Comparison of ENCODE assay signal across 15 cellular contexts in genomic region chr10:81414038-81414437, GRCh38.
A peak's percentile ranks its signal among the peaks of the same experiment; 100 is the strongest.
DNase-seq lines count a peak whose midpoint lies in the region; ATAC-seq, FAIRE-seq and TF ChIP-seq lines count a peak whose summit lies in the region.
"Had no signal": no experiment of that assay in that cellular context is flagged by ENCODE, and none has a peak within 500 bp of the region (broad histone marks: within the 10 kb centered on the region; RNA-seq: fewer than 3 reads in every experiment).

No MANE protein-coding gene starts in this region.

- ATAC-seq in HG03025 (IDR thresholded peaks at IDR 0.05; ENCODE audit: low FRiP score, unreplicated experiment) = no peak
- no peak for ATAC-seq in PC-3
- ATAC-seq: activated naive CD8-positive, alpha-beta T cell treated with anti-CD3 and anti-CD28 coated beads, Interleukin-2, amount 50 U/mL, for 24 hours; left cardiac atrium had no signal

- no peak overlapping the region for H2BK15ac ChIP-seq in mesenchymal stem cell (ENCODE audit: low read depth, poor library complexity, severe bottlenecking)

- H2BK5ac ChIP-seq in mesenchymal stem cell (ENCODE audit: low read depth, low read length, poor library complexity, severe bottlenecking) = no peak overlapping the region

- 50% methylated on average over 1 of the region's 1 CpG for WGBS in mesenchymal stem cell

- H3K9me3 ChIP-seq in MM.1S (replicated peaks; ENCODE audit: insufficient read depth, low read length) = no peaks in the 10 kb centered on the region
- H3K9me3 ChIP-seq in mesenchymal stem cell (ENCODE audit: control insufficient read depth, low read length) = peaks cover 17% of the 10 kb centered on the region
- H3K9me3 ChIP-seq in PC-3 (ENCODE audit: low read length) = no peaks in the 10 kb centered on the region
- H3K9me3 ChIP-seq: BLaER1 treated with 17β-estradiol and CSF1 and Interleukin-3, amounts not matched to agents 10 nM and 100 nM had no signal

- no peak overlapping the region for H2AFZ ChIP-seq in MM.1S (ENCODE audit: low read length)
- H2AFZ ChIP-seq in mesenchymal stem cell (ENCODE audit: low read depth, low read length) = no peak overlapping the region
- H2AFZ ChIP-seq in PC-3 (ENCODE audit: low read length) = no peak overlapping the region

- no peak overlapping the region for H2BK120ac ChIP-seq in mesenchymal stem cell (ENCODE audit: low read depth, low read length)

- no peaks in the 10 kb centered on the region for H3K79me1 ChIP-seq in mesenchymal stem cell (replicated peaks; ENCODE audit: low read length, poor library complexity, severe bottlenecking)

- H4K20me1 ChIP-seq in MM.1S (ENCODE audit: insufficient read depth, low read length) (no peaks in the 10 kb centered on the region), PC-3 (ENCODE audit: low read length) (no peaks in the 10 kb centered on the region)
- H4K20me1 ChIP-seq: BLaER1 treated with 17β-estradiol and CSF1 and Interleukin-3, amounts not matched to agents 10 nM and 100 nM had no signal

- no peak overlapping the region for H3K4me2 ChIP-seq in MM.1S (ENCODE audit: low read depth, low read length)
- no peak overlapping the region for H3K4me2 ChIP-seq in mesenchymal stem cell (ENCODE audit: low read length, poor library complexity, severe bottlenecking)
- H3K4me2 ChIP-seq in PC-3 (ENCODE audit: low read length) = no peak overlapping the region
- H3K4me2 ChIP-seq: BLaER1 treated with 17β-estradiol and CSF1 and Interleukin-3, amounts not matched to agents 10 nM and 100 nM had no signal

- H4K8ac ChIP-seq in mesenchymal stem cell (ENCODE audit: low read length) = no peak overlapping the region

- H3K79me2 ChIP-seq in MM.1S (ENCODE audit: low read length) (no peaks in the 10 kb centered on the region), PC-3 (ENCODE audit: low read length) (no peaks in the 10 kb centered on the region)

- no peak overlapping the region for H3K18ac ChIP-seq in mesenchymal stem cell (ENCODE audit: low read depth in 1 of 2, low read length in 2 of 2)

- no peak overlapping the region for H3K9ac ChIP-seq in MM.1S (ENCODE audit: low read length)
- H3K9ac ChIP-seq in mesenchymal stem cell (ENCODE audit: low read length) = no peak overlapping the region
- no peak overlapping the region for H3K9ac ChIP-seq in PC-3 (ENCODE audit: low read length)
- H3K9ac ChIP-seq: BLaER1 treated with 17β-estradiol and CSF1 and Interleukin-3, amounts not matched to agents 10 nM and 100 nM had no signal

- no peak overlapping the region for H4K91ac ChIP-seq in mesenchymal stem cell (ENCODE audit: low read length)

- TF ChIP-seq CTCF in D721Med (IDR thresholded peaks at IDR 0.05; ENCODE audit: insufficient read depth, missing control alignments) (peak; percentile 53), MM.1S (IDR thresholded peaks at IDR 0.05; ENCODE audit: low read length) (peak; percentile 33), PC-3 (conservative IDR thresholded peaks at IDR 0.05; ENCODE audit: low read depth, low read length) (no peak)

- no peak overlapping the region for H3K4ac ChIP-seq in mesenchymal stem cell (ENCODE audit: low read depth in 1 of 2, low read length in 2 of 2)

- CTCF ChIA-PET in PC-3 (lab: Charles Lee) = no interaction called here

- H3F3A ChIP-seq in MM.1S (ENCODE audit: insufficient read depth, low read length) (no peaks in the 10 kb centered on the region), PC-3 (ENCODE audit: low read length, unreplicated experiment) (no peaks in the 10 kb centered on the region)

- no peaks in the 10 kb centered on the region for H3K9me2 ChIP-seq in MM.1S (replicated peaks; ENCODE audit: insufficient read depth, low read length)
- no peaks in the 10 kb centered on the region for H3K9me2 ChIP-seq in PC-3 (replicated peaks; ENCODE audit: low read length)

- H2BK12ac ChIP-seq in mesenchymal stem cell (ENCODE audit: low read length in 2 of 2) = no peak overlapping the region

- H3K27ac ChIP-seq in MM.1S (ENCODE audit: low read length) (no peak overlapping the region), mesenchymal stem cell (ENCODE audit: low read length, poor library complexity, severe bottlenecking) (no peak overlapping the region), PC-3 (ENCODE audit: low read length) (no peak overlapping the region)
- H3K27ac ChIP-seq: BLaER1 treated with 17β-estradiol and CSF1 and Interleukin-3, amounts not matched to agents 10 nM and 100 nM had no signal

- BruUV-seq in PC-3 (replicated peaks; lab: Mats Ljungman, UMichigan) = no TSS peak

- no peaks in the 10 kb centered on the region for H3K36me3 ChIP-seq in MM.1S (replicated peaks; ENCODE audit: insufficient read depth, low read length)
- no peaks in the 10 kb centered on the region for H3K36me3 ChIP-seq in mesenchymal stem cell (ENCODE audit: control insufficient read depth in 1 of 2, insufficient read depth in 2 of 2, low read depth in 1 of 2, low read length in 2 of 2)
- H3K36me3 ChIP-seq in PC-3 (ENCODE audit: low read depth, low read length) = no peaks in the 10 kb centered on the region
- H3K36me3 ChIP-seq: BLaER1 treated with 17β-estradiol and CSF1 and Interleukin-3, amounts not matched to agents 10 nM and 100 nM had no signal

- H3K4me3 ChIP-seq in MM.1S (ENCODE audit: low read length) (no peak overlapping the region), mesenchymal stem cell (ENCODE audit: insufficient read depth in 1 of 2, low read depth in 1 of 2, low read length in 2 of 2) (no peak overlapping the region), PC-3 (ENCODE audit: low read length) (no peak overlapping the region)
- H3K4me3 ChIP-seq: BLaER1 treated with 17β-estradiol and CSF1 and Interleukin-3, amounts not matched to agents 10 nM and 100 nM had no signal

- H3K4me1 ChIP-seq in MM.1S (ENCODE audit: low read length) = no peaks in the 10 kb centered on the region
- no peaks in the 10 kb centered on the region for H3K4me1 ChIP-seq in mesenchymal stem cell (ENCODE audit: control insufficient read depth, insufficient read depth, low read depth, low read length)
- no peaks in the 10 kb centered on the region for H3K4me1 ChIP-seq in PC-3 (ENCODE audit: insufficient read depth, low read length)
- H3K4me1 ChIP-seq: BLaER1 treated with 17β-estradiol and CSF1 and Interleukin-3, amounts not matched to agents 10 nM and 100 nM had no signal

- POLR2A ChIA-PET in PC-3 (lab: Charles Lee; ENCODE audit: unreplicated experiment) = no interaction called here

- no peak overlapping the region for H2AK5ac ChIP-seq in mesenchymal stem cell (ENCODE audit: low read length, severe bottlenecking)

- no peaks in the 10 kb centered on the region for H3K27me3 ChIP-seq in MM.1S (replicated peaks; ENCODE audit: insufficient read depth, low read length)
- H3K27me3 ChIP-seq in mesenchymal stem cell (ENCODE audit: control insufficient read depth in 1 of 2, insufficient read depth in 1 of 2, low read length in 2 of 2) = no peaks in the 10 kb centered on the region
- H3K27me3 ChIP-seq in PC-3 (ENCODE audit: low read length) = no peaks in the 10 kb centered on the region
- H3K27me3 ChIP-seq: BLaER1 treated with 17β-estradiol and CSF1 and Interleukin-3, amounts not matched to agents 10 nM and 100 nM had no signal

- H3K23ac ChIP-seq in mesenchymal stem cell (ENCODE audit: low read length in 2 of 2) = no peak overlapping the region

- DNase-seq in D721Med (ENCODE audit: insufficient read length, low spot score) = no peak
- peak; percentile 26 for DNase-seq in MM.1S
- DNase-seq in ecto neural progenitor cell (ENCODE audit: low spot score) = peak; percentile 45
- DNase-seq in mesenchymal stem cell = peak; percentile 32
- DNase-seq in activated effector memory CD4-positive, alpha-beta T cell treated with Interleukin-2 at 50 U/mL for 16 hours = no peak
- DNase-seq in DMS79 (lab: John Stamatoyannopoulos, UW) = no peak
- DNase-seq in PC-3 = no peak
- DNase-seq: activated naive CD8-positive, alpha-beta T cell treated with anti-CD3 and anti-CD28 coated beads, Interleukin-2, amount 50 U/mL, for 24 hours; KBM-7; left cardiac atrium; NCI-H2081; substantia nigra had no signal

- peak; percentile 11 for FAIRE-seq in D721Med (lab: Jason Lieb, UNC)
- FAIRE-seq: RCC 7860 had no signal

- no peak overlapping the region for H3K14ac ChIP-seq in mesenchymal stem cell (ENCODE audit: low read length in 2 of 2)

- intact Hi-C loops in PC-3 (cut with micrococcal nuclease) = no loop called here

Comparison
In these comparisons a context has a peak if more than half of its experiments do, and no peak if none do; other contexts are left out.
1. DNase-seq: peak in MM.1S (single experiment), ecto neural progenitor cell (single experiment) and mesenchymal stem cell (single experiment); none in D721Med (single experiment), activated effector memory CD4-positive, alpha-beta T cell treated with Interleukin-2 at 50 U/mL for 16 hours (single experiment), DMS79 (single experiment) and PC-3 (single experiment).